Comparison of ENCODE assay signal across 1 cellular context in the genomic region with DNA sequence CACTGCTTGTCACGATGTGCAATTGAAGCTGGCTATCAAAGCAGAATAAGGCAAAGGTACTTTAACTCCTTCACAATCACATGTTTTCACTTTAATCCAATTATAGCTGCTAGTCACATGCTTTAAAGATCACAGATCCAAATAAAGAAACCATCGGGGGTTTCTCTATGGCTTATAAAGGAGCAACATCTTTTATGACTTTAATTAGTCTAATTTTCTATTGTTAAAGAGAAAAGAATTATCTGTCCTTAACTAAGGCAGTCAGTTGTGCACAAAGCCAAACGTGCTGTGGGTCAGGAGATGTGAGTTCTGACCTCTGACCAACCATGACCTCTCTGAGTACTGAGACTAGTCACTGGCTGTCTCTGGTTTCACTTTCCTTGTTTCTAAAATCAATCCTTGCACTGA.
TF ChIP-seq lines count a peak whose summit lies in the region.

No MANE protein-coding gene starts in this region.

TF ChIP-seq in IMR-90, 13 proteins besides CTCF, POLR2A, EP300 and RAD21 (continued from another document):
- TF ChIP-seq ELK1 (IDR thresholded peaks at IDR 0.05; ENCODE audit: borderline replicate concordance, low read depth, low read length) (no peak), SMC3 (IDR thresholded peaks at IDR 0.05; ENCODE audit: low read depth, low read length) (no peak)
